Comparison of ENCODE assay signal across 1 cellular context in the genomic region with DNA sequence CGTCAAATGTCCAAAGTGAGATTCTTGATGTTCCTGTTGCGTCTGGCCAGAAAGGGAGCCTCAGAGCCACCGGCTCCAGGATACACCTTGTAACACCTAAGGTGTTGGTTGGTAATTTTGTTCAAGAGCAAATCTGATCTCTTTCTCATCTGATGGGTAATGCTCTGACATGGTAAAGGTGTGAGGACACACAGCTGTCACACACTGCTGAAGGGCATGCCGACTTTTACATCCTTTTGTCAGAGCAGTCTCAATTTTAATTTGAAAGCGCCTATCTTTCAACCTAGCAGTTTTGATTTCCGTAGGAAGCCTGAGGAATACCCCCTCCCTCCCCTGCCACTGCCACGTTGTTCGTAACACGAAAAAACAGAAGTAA.
TF ChIP-seq lines count a peak whose summit lies in the region.

No MANE protein-coding gene starts in this region.

TF ChIP-seq in K562, 482 proteins besides CTCF, POLR2A, EP300 and RAD21:
- peak; percentile 11; the same call in 1 of the 2 replicates for TF ChIP-seq POLR2AphosphoS5 (IDR thresholded peaks at IDR 0.05; ENCODE audit: control insufficient read depth, insufficient read depth, low read depth, low read length)
- TF ChIP-seq, protein P1, sequence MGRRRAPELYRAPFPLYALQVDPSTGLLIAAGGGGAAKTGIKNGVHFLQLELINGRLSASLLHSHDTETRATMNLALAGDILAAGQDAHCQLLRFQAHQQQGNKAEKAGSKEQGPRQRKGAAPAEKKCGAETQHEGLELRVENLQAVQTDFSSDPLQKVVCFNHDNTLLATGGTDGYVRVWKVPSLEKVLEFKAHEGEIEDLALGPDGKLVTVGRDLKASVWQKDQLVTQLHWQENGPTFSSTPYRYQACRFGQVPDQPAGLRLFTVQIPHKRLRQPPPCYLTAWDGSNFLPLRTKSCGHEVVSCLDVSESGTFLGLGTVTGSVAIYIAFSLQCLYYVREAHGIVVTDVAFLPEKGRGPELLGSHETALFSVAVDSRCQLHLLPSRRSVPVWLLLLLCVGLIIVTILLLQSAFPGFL (CRISPR knock-in tag; IDR thresholded peaks at IDR 0.05), result no peak
